ENCODE assay signal across 9 cellular contexts in genomic region chr1:235325139-235325538, GRCh38. TPM values are rescaled to one million over a fixed set of nuclear protein-coding genes. Genes with fewer than 3 reads are reported as not detected.
DNase-seq lines count a peak whose midpoint lies in the region; ATAC-seq and TF ChIP-seq lines count a peak whose summit lies in the region.
"Had no signal": no experiment of that assay in that cellular context is flagged by ENCODE, and none has a peak within 500 bp of the region (broad histone marks: within the 10 kb centered on the region; RNA-seq: fewer than 3 reads in every experiment).

No MANE protein-coding gene starts in this region.

- H3K9me3 Mint-ChIP-seq in activated naive CD4-positive, alpha-beta T cell treated with anti-CD3 and anti-CD28 coated beads, Interleukin-2, amount 50 U/mL, for 24 hours, result no peaks in the 10 kb centered on the region
- no peaks in the 10 kb centered on the region for H3K9me3 Mint-ChIP-seq in activated CD8-positive, alpha-beta T cell treated with anti-CD3 and anti-CD28 coated beads for 36 hours
- H3K9me3 Mint-ChIP-seq in immature natural killer cell, result no peaks in the 10 kb centered on the region

- ATAC-seq in activated CD8-positive, alpha-beta T cell treated with anti-CD3 and anti-CD28 coated beads for 36 hours, result no peak
- no peak for ATAC-seq in HG03342 (IDR thresholded peaks at IDR 0.05; ENCODE audit: unreplicated experiment)

- CTCF ChIA-PET in activated CD8-positive, alpha-beta T cell treated with anti-CD3 and anti-CD28 coated beads for 36 hours (lab: Charles Lee), result interaction anchor here (1.2 to 2.6 kb wide), 6 partner anchors 8 to 92 kb away, joined by 3 to 20 read pairs (median 4); no protein-coding TSS in a partner anchor

- peaks cover 35% of the 10 kb centered on the region for H3K4me1 ChIP-seq in suprapubic skin
- peaks cover 0 to 58% (median 54%) of the 10 kb centered on the region in 4 donors for H3K4me1 ChIP-seq in sigmoid colon

- intact Hi-C loops in activated CD8-positive, alpha-beta T cell treated with anti-CD3 and anti-CD28 coated beads for 36 hours (cut with micrococcal nuclease), result loop anchor here (5.0 kb wide), 2 partner anchors 33 to 92 kb away; no protein-coding TSS in a partner anchor
- intact Hi-C loops in sigmoid colon (cut with DNase I), result loop anchor here (5.0 kb wide), 3 partner anchors 53 to 177 kb away; partner anchors contain the start of gene B3GALNT2

- H3K9me3 ChIP-seq in suprapubic skin (no peaks in the 10 kb centered on the region), sigmoid colon (no peaks in the 10 kb centered on the region)

- POLR2A ChIA-PET in activated CD8-positive, alpha-beta T cell treated with anti-CD3 and anti-CD28 coated beads for 36 hours (lab: Charles Lee), result interaction anchor here (1.0 to 2.5 kb wide), 5 partner anchors 12 to 164 kb away, joined by 3 to 14 read pairs (median 3); partner anchors contain the start of gene RBM34

- no peaks in the 10 kb centered on the region for H3K27me3 Mint-ChIP-seq in activated naive CD4-positive, alpha-beta T cell treated with anti-CD3 and anti-CD28 coated beads, Interleukin-2, amount 50 U/mL, for 24 hours
- H3K27me3 Mint-ChIP-seq in activated CD8-positive, alpha-beta T cell treated with anti-CD3 and anti-CD28 coated beads for 36 hours, result no peaks in the 10 kb centered on the region
- H3K27me3 Mint-ChIP-seq in immature natural killer cell (ENCODE audit: low read depth in 3 of 3), result peaks cover 7 to 20% (median 12%) of the 10 kb centered on the region in 3 donors

- DNase-seq in activated naive CD4-positive, alpha-beta T cell (lab: John Stamatoyannopoulos, UW), result no peak
- DNase-seq in activated CD8-positive, alpha-beta T cell treated with anti-CD3 and anti-CD28 coated beads for 36 hours, result no peak
- no peak for DNase-seq in immature natural killer cell
- DNase-seq in suprapubic skin (ENCODE audit: low spot score in 2 of 2), result no peak
- no peak for DNase-seq in NCI-H1048 (lab: John Stamatoyannopoulos, UW)
- DNase-seq in sigmoid colon, result no peak
- DNase-seq: NCI-H2029 treated with DMSO at 0.1 percent for 48 hours had no signal

- 22% methylated on average over 3 of the region's 3 CpGs for WGBS in suprapubic skin
- WGBS in sigmoid colon, 2 donors, result 16 to 19% methylated on average over 3 of the region's 3 CpGs

- no peak for TF ChIP-seq EP300 in suprapubic skin (IDR thresholded peaks at IDR 0.05)
- no peak for TF ChIP-seq EP300 in sigmoid colon (IDR thresholded peaks at IDR 0.05)

- H3K27me3 ChIP-seq in suprapubic skin, result no peaks in the 10 kb centered on the region
- H3K27me3 ChIP-seq in sigmoid colon, result no peaks in the 10 kb centered on the region

- peaks cover 58% of the 10 kb centered on the region for H3K4me1 Mint-ChIP-seq in activated naive CD4-positive, alpha-beta T cell treated with anti-CD3 and anti-CD28 coated beads, Interleukin-2, amount 50 U/mL, for 24 hours
- H3K4me1 Mint-ChIP-seq in activated CD8-positive, alpha-beta T cell treated with anti-CD3 and anti-CD28 coated beads for 36 hours (ENCODE audit: low read depth), result peaks cover 46% of the 10 kb centered on the region
- peaks cover 58 to 65% of the 10 kb centered on the region in 2 donors for H3K4me1 Mint-ChIP-seq in immature natural killer cell

- peak overlapping the region; percentile 99 for H3K4me3 Mint-ChIP-seq in activated naive CD4-positive, alpha-beta T cell treated with anti-CD3 and anti-CD28 coated beads, Interleukin-2, amount 50 U/mL, for 24 hours
- peak overlapping the region; percentile 98 for H3K4me3 Mint-ChIP-seq in activated CD8-positive, alpha-beta T cell treated with anti-CD3 and anti-CD28 coated beads for 36 hours
- H3K4me3 Mint-ChIP-seq in immature natural killer cell, result peak overlapping the region; percentile 93 to 99 (median 99)

- no peak overlapping the region for H3K27ac ChIP-seq in suprapubic skin
- peak overlapping the region in 2 of 4 donors; percentile 7 to 98 for H3K27ac ChIP-seq in sigmoid colon

- H3K27ac Mint-ChIP-seq in activated naive CD4-positive, alpha-beta T cell treated with anti-CD3 and anti-CD28 coated beads, Interleukin-2, amount 50 U/mL, for 24 hours, result peak overlapping the region; percentile 92
- peak overlapping the region; percentile 94 for H3K27ac Mint-ChIP-seq in activated CD8-positive, alpha-beta T cell treated with anti-CD3 and anti-CD28 coated beads for 36 hours
- H3K27ac Mint-ChIP-seq in immature natural killer cell, result peak overlapping the region in 4 of 6 donors; percentile 55 to 99 (median 96)

- H3K36me3 Mint-ChIP-seq in activated naive CD4-positive, alpha-beta T cell treated with anti-CD3 and anti-CD28 coated beads, Interleukin-2, amount 50 U/mL, for 24 hours, result peaks cover 18% of the 10 kb centered on the region
- H3K36me3 Mint-ChIP-seq in activated CD8-positive, alpha-beta T cell treated with anti-CD3 and anti-CD28 coated beads for 36 hours (ENCODE audit: low read depth), result peaks cover 48% of the 10 kb centered on the region
- H3K36me3 Mint-ChIP-seq in immature natural killer cell, result peaks cover 0 to 4% (median 3%) of the 10 kb centered on the region in 3 donors

- peak overlapping the region; percentile 99 for H3K4me3 ChIP-seq in suprapubic skin
- peak overlapping the region in 1 of 4 donors; percentile 95 for H3K4me3 ChIP-seq in sigmoid colon

- TF ChIP-seq CTCF in activated CD8-positive, alpha-beta T cell treated with anti-CD3 and anti-CD28 coated beads for 36 hours (IDR thresholded peaks at IDR 0.05), result no peak
- TF ChIP-seq CTCF in suprapubic skin (IDR thresholded peaks at IDR 0.05), result no peak
- no peak for TF ChIP-seq CTCF in sigmoid colon (IDR thresholded peaks at IDR 0.05)

- H3K36me3 ChIP-seq in suprapubic skin, result no peaks in the 10 kb centered on the region
- H3K36me3 ChIP-seq in sigmoid colon, result no peaks in the 10 kb centered on the region

- TF ChIP-seq POLR2A in suprapubic skin (IDR thresholded peaks at IDR 0.05) (no peak), sigmoid colon (IDR thresholded peaks at IDR 0.05) (no peak)

RNA-seq across cellular contexts. Expression of gene ARID4B, which starts 2.8 kb away (rescaled TPM):
- 10 to 100 TPM; 38.8 to 41.9 TPM for total RNA-seq in activated CD8-positive, alpha-beta T cell treated with anti-CD3 and anti-CD28 coated beads for 36 hours
- polyA plus RNA-seq in immature natural killer cell (10 to 100 TPM; 28.3 to 77.9 (median 34.2) TPM), sigmoid colon (10 to 100 TPM in 1 of 3 donors, 1 to 10 TPM in 2; 8.1 to 15.9 (median 9.0) TPM)
- total RNA-seq in suprapubic skin (10 to 100 TPM; 21.4 to 62.7 (median 31.8) TPM), sigmoid colon (10 to 100 TPM; 30.1 to 41.7 (median 38.4) TPM)

RNA-seq across cellular contexts. Expression of gene GGPS1, which starts 3.2 kb away (rescaled TPM):
- 10 to 100 TPM; 35.4 to 37.8 TPM for total RNA-seq in activated CD8-positive, alpha-beta T cell treated with anti-CD3 and anti-CD28 coated beads for 36 hours
- polyA plus RNA-seq in immature natural killer cell (10 to 100 TPM; 38.8 to 60.1 (median 50.5) TPM), sigmoid colon (10 to 100 TPM; 16.6 to 33.6 (median 28.9) TPM)
- total RNA-seq in suprapubic skin (10 to 100 TPM; 18.9 to 26.5 (median 21.4) TPM), sigmoid colon (10 to 100 TPM; 29.5 to 35.7 (median 30.8) TPM)

RNA-seq across cellular contexts. Expression of gene TBCE, which starts 42.1 kb away (rescaled TPM):
- 10 to 100 TPM; 21.8 to 24.0 TPM for total RNA-seq in activated CD8-positive, alpha-beta T cell treated with anti-CD3 and anti-CD28 coated beads for 36 hours
- 10 to 100 TPM in 2 of 3 donors, 1 to 10 TPM in 1; 6.0 to 21.1 (median 16.5) TPM for polyA plus RNA-seq in immature natural killer cell
- 10 to 100 TPM; 12.0 to 33.3 (median 21.1) TPM for total RNA-seq in suprapubic skin
- 10 to 100 TPM; 16.3 to 21.9 (median 17.7) TPM for total RNA-seq in sigmoid colon
- 10 to 100 TPM; 14.4 to 24.3 (median 14.6) TPM for polyA plus RNA-seq in sigmoid colon
